8 cellular contexts compared by ENCODE assay signal in the genomic region with DNA sequence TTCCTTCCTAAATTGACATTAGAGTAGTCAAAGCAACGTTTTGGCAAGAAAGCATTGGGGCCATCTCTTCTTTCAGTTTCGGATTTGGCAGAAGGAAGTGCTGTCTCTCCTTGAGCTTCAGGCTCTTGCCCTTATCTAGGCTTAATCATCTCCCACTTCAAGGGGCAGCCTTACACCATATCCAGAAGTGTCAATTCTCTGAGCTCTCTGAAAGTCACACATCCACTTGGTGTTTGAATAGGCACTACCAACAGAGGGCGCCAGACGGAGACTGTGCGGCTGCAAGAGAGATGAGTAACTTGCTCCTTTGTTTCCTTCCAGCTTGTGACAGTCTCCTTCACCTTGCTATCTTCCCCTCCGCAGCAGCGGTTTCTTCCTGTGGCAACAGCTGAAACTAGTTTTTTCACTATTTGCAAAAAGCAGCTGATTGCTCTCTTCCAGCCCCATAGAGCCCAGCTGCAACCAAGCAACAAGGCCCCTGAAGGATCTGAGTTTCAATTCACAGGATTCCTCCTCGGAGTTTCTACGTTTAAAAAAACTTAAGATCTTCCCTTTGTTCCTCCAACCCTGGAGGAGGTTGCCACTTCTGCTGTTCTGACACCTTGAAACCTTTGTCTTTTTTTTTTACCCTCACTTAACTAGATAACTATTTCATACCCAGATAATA.
DNase-seq lines count a peak whose midpoint lies in the region; ATAC-seq and TF ChIP-seq lines count a peak whose summit lies in the region.

No MANE protein-coding gene starts in this region.

- CTCF ChIA-PET in CD4-positive, alpha-beta memory T cell (lab: Charles Lee; ENCODE audit: partially characterized antibody), result interaction anchor here (0.6 to 6.2 kb wide), 58 partner anchors 10 to 436 kb away, joined by 3 to 114 read pairs (median 4); a partner anchor contains a TSS

- intact Hi-C loops in CD4-positive, alpha-beta memory T cell (cut with micrococcal nuclease), result loop anchor here (1.0 to 2.0 kb wide), 5 partner anchors 148 to 404 kb away; no protein-coding TSS in a partner anchor

- peaks cover 17% of the 10 kb centered on the region for H3K4me1 ChIP-seq in CD4-positive, alpha-beta memory T cell (ENCODE audit: insufficient read depth, low read length)

- H3K4me3 Mint-ChIP-seq in CD4-positive, alpha-beta memory T cell, result peak overlapping the region in 7 of 8 donors; percentile 19 to 89 (median 71)
- H3K4me3 Mint-ChIP-seq in T-helper 2 cell treated with Interferon-gamma antibody and Interleukin-4, amounts not matched to agents 5 μg/mL and 100 μg/mL, for 36 hours, result peak overlapping the region; percentile 52

- no peaks in the 10 kb centered on the region for H3K27me3 ChIP-seq in CD4-positive, alpha-beta memory T cell (ENCODE audit: insufficient read depth, low read length)

- POLR2A ChIA-PET in CD4-positive, alpha-beta memory T cell (lab: Charles Lee; ENCODE audit: partially characterized antibody), result interaction anchor here (1.9 kb wide), 1 partner anchor 149 kb away, joined by 9 read pairs; no protein-coding TSS in a partner anchor

- peak; percentile 82 to 92 (median 86) for DNase-seq in CD4-positive, alpha-beta memory T cell
- DNase-seq in GOT3 (lab: John Stamatoyannopoulos, UW) (peak; percentile 34), NCI-H146 treated with DMSO at 0.1 percent for 48 hours (lab: John Stamatoyannopoulos, UW; ENCODE audit: unreplicated experiment) (peak; percentile 48), astrocyte of the cerebellum (ENCODE audit: low read depth) (peak; percentile 35), iPS DF 19.7 (ENCODE audit: low read depth, low spot score) (peak; percentile 65)
- DNase-seq in T-helper 2 cell treated with Interferon-gamma antibody and Interleukin-4, amounts not matched to agents 5 μg/mL and 100 μg/mL, for 36 hours (ENCODE audit: low spot score), result peak; percentile 85
- peak; percentile 78 for DNase-seq in stimulated activated CD4-positive, alpha-beta T cell treated with anti-CD3 and anti-CD28 coated beads, Interleukin-12 subunit alpha, Interleukin-12 subunit beta, amount 100 ng/mL, for 4 hours

- H3K4me1 Mint-ChIP-seq in CD4-positive, alpha-beta memory T cell, result peaks cover 8 to 32% (median 14%) of the 10 kb centered on the region in 4 donors
- peaks cover 17% of the 10 kb centered on the region for H3K4me1 Mint-ChIP-seq in T-helper 2 cell treated with Interferon-gamma antibody and Interleukin-4, amounts not matched to agents 5 μg/mL and 100 μg/mL, for 36 hours (ENCODE audit: low read depth)

- H3K9me3 ChIP-seq in CD4-positive, alpha-beta memory T cell (ENCODE audit: control insufficient read depth in 1 of 2, low read length in 2 of 2), result no peaks in the 10 kb centered on the region

- in situ Hi-C loops in astrocyte of the cerebellum (cut with HindIII; ENCODE audit: low sequenced_read_pairs), result loop anchor here (10.0 kb wide), 1 partner anchor 378 kb away; no protein-coding TSS in a partner anchor

- H3K36me3 ChIP-seq in CD4-positive, alpha-beta memory T cell (ENCODE audit: insufficient read depth, low read length), result no peaks in the 10 kb centered on the region

- peaks cover 0 to 4% (median 0%) of the 10 kb centered on the region in 8 donors for H3K9me3 Mint-ChIP-seq in CD4-positive, alpha-beta memory T cell
- H3K9me3 Mint-ChIP-seq in T-helper 2 cell treated with Interferon-gamma antibody and Interleukin-4, amounts not matched to agents 5 μg/mL and 100 μg/mL, for 36 hours, result no peaks in the 10 kb centered on the region

- H3K4me3 ChIP-seq in CD4-positive, alpha-beta memory T cell (ENCODE audit: low read length in 2 of 2), result no peak overlapping the region
- no peak overlapping the region for H3K4me3 ChIP-seq in astrocyte of the cerebellum (ENCODE audit: low read depth, low read length)

- ATAC-seq in HG02884 (IDR thresholded peaks at IDR 0.05; ENCODE audit: unreplicated experiment), result no peak

- no peaks in the 10 kb centered on the region for H3K36me3 Mint-ChIP-seq in CD4-positive, alpha-beta memory T cell
- no peaks in the 10 kb centered on the region for H3K36me3 Mint-ChIP-seq in T-helper 2 cell treated with Interferon-gamma antibody and Interleukin-4, amounts not matched to agents 5 μg/mL and 100 μg/mL, for 36 hours (ENCODE audit: low read depth)

- peak overlapping the region; percentile 68 to 92 (median 81) for H3K27ac Mint-ChIP-seq in CD4-positive, alpha-beta memory T cell
- peak overlapping the region; percentile 83 for H3K27ac Mint-ChIP-seq in T-helper 2 cell treated with Interferon-gamma antibody and Interleukin-4, amounts not matched to agents 5 μg/mL and 100 μg/mL, for 36 hours

- no peak overlapping the region for H3K27ac ChIP-seq in CD4-positive, alpha-beta memory T cell (ENCODE audit: low read depth, low read length)

- TF ChIP-seq CTCF in astrocyte of the cerebellum (IDR thresholded peaks at IDR 0.05; ENCODE audit: low read depth, low read length, missing control alignments), result peak; percentile 94

- H3K27me3 Mint-ChIP-seq in CD4-positive, alpha-beta memory T cell, result peaks cover 0 to 2% of the 10 kb centered on the region in 2 donors
- H3K27me3 Mint-ChIP-seq in T-helper 2 cell treated with Interferon-gamma antibody and Interleukin-4, amounts not matched to agents 5 μg/mL and 100 μg/mL, for 36 hours (ENCODE audit: low read depth), result peaks cover 16% of the 10 kb centered on the region

Comparison
In these comparisons a context has a peak if more than half of its experiments do, and no peak if none do; other contexts are left out.
1. DNase-seq: peak in every context shown above with its lines; median percentile 86 in CD4-positive, alpha-beta memory T cell; 85 in T-helper 2 cell treated with Interferon-gamma antibody and Interleukin-4, amounts not matched to agents 5 μg/mL and 100 μg/mL, for 36 hours; 78 in stimulated activated CD4-positive, alpha-beta T cell treated with anti-CD3 and anti-CD28 coated beads, Interleukin-12 subunit alpha, Interleukin-12 subunit beta, amount 100 ng/mL, for 4 hours; 65 in iPS DF 19.7; 48 in NCI-H146 treated with DMSO at 0.1 percent for 48 hours; 35 in astrocyte of the cerebellum; 34 in GOT3.